ENCODE assay signal across 27 cellular contexts in genomic region chr7:39460486-39460885, GRCh38.
"Had no signal": no experiment of that assay in that cellular context is flagged by ENCODE, and none has a peak within 500 bp of the region (broad histone marks: within the 10 kb centered on the region; RNA-seq: fewer than 3 reads in every experiment).

No MANE protein-coding gene starts in this region.

- H3K27me3 ChIP-seq: brain microvascular endothelial cell had no signal

- H3K36me3 Mint-ChIP-seq: activated naive CD8-positive, alpha-beta T cell had no signal

- H3K36me3 ChIP-seq: brain microvascular endothelial cell, esophagus squamous epithelium, gastroesophageal sphincter had no signal

- DNase-seq: activated CD4-positive, alpha-beta memory T cell treated with anti-CD3 and anti-CD28 coated beads, Interleukin-2, amount 10 ng/mL, durations not matched to agents 7 days and 5 days; activated CD4-positive, alpha-beta T cell treated with anti-CD3 and anti-CD28 coated beads for 1 hour; activated CD4-positive, alpha-beta T cell treated with anti-CD3 and anti-CD28 coated beads for 4 hours; activated CD4-positive, alpha-beta T cell treated with anti-CD3 and anti-CD28 coated beads, Interleukin-2, amount 10 ng/mL, durations not matched to agents 7 days and 5 days; activated CD4-positive, alpha-beta T cell treated with anti-CD3 and anti-CD28 coated beads, Interleukin-2, amount 50 U/mL, for 4 hours; activated effector memory CD4-positive, alpha-beta T cell treated with Interleukin-2 at 50 U/mL for 16 hours; activated gamma-delta T cell treated with Interleukin-2 at 50 U/mL for 16 hours; activated naive CD4-positive, alpha-beta T cell treated with anti-CD3 and anti-CD28 coated beads, Interleukin-2, amount 50 U/mL, for 16 hours; activated naive CD4-positive, alpha-beta T cell treated with Interleukin-2 at 50 U/mL for 16 hours; activated T-cell treated with anti-CD3 and anti-CD28 coated beads, Interleukin-2, amount 50 U/mL, for 4 hours; amniotic stem cell; anterior cingulate cortex; brain microvascular endothelial cell; dorsolateral prefrontal cortex; effector memory CD4-positive, alpha-beta T cell; esophagus squamous epithelium; head of caudate nucleus; T-helper 1 cell; T-helper 17 cell had no signal

- ATAC-seq: activated T-cell treated with anti-CD3 and anti-CD28 coated beads, Interleukin-2, amount 50 U/mL, for 4 hours; activated T-helper 17 cell treated with anti-CD3 and anti-CD28 coated beads, Interleukin-2, amount 50 U/mL, for 72 hours; gastroesophageal sphincter; T-helper 17 cell had no signal

- H3K9me3 ChIP-seq: esophagus squamous epithelium, gastroesophageal sphincter had no signal

- H3K27me3 Mint-ChIP-seq: dendritic cell treated with granulocyte-macrophage colony-stimulating factor and Interleukin-4, amounts not matched to agents 40 ng/mL and 50 ng/mL, for 4 days had no signal

- H3K27ac ChIP-seq: brain microvascular endothelial cell, coronary artery, dorsolateral prefrontal cortex, esophagus squamous epithelium, gastroesophageal sphincter had no signal

- H3K4me1 Mint-ChIP-seq: activated T-helper 17 cell treated with anti-CD3 and anti-CD28 coated beads, Interleukin-2, amount 50 U/mL, for 72 hours had no signal

- FAIRE-seq: astrocyte, bronchial epithelial cell had no signal

- H3K4me3 ChIP-seq: coronary artery, dorsolateral prefrontal cortex, esophagus squamous epithelium, gastroesophageal sphincter had no signal

- H3K4me3 Mint-ChIP-seq: activated CD4-positive, alpha-beta memory T cell treated with anti-CD3 and anti-CD28 coated beads, Interleukin-2, amount 10 ng/mL, durations not matched to agents 7 days and 5 days; activated CD4-positive, alpha-beta T cell treated with anti-CD3 and anti-CD28 coated beads, Interleukin-2, amount 10 ng/mL, durations not matched to agents 7 days and 5 days; activated naive CD8-positive, alpha-beta T cell; activated T-cell treated with anti-CD3 and anti-CD28 coated beads, Interleukin-2, amount 50 U/mL, for 4 hours; activated T-helper 17 cell treated with anti-CD3 and anti-CD28 coated beads, Interleukin-2, amount 50 U/mL, for 72 hours; central memory CD8-positive, alpha-beta T cell; dendritic cell treated with granulocyte-macrophage colony-stimulating factor and Interleukin-4, amounts not matched to agents 40 ng/mL and 50 ng/mL, for 4 days; T-helper 17 cell had no signal

- H3K9me3 Mint-ChIP-seq: activated CD4-positive, alpha-beta memory T cell treated with anti-CD3 and anti-CD28 coated beads, Interleukin-2, amount 10 ng/mL, durations not matched to agents 7 days and 5 days; activated CD4-positive, alpha-beta T cell treated with anti-CD3 and anti-CD28 coated beads, Interleukin-2, amount 10 ng/mL, durations not matched to agents 7 days and 5 days; activated T-cell treated with anti-CD3 and anti-CD28 coated beads, Interleukin-2, amount 50 U/mL, for 4 hours; activated T-helper 17 cell treated with anti-CD3 and anti-CD28 coated beads, Interleukin-2, amount 50 U/mL, for 72 hours; central memory CD8-positive, alpha-beta T cell; dendritic cell treated with granulocyte-macrophage colony-stimulating factor and Interleukin-4, amounts not matched to agents 40 ng/mL and 50 ng/mL, for 4 days had no signal

- H3K27ac Mint-ChIP-seq: activated CD4-positive, alpha-beta memory T cell treated with anti-CD3 and anti-CD28 coated beads, Interleukin-2, amount 10 ng/mL, durations not matched to agents 7 days and 5 days; activated CD4-positive, alpha-beta T cell treated with anti-CD3 and anti-CD28 coated beads, Interleukin-2, amount 10 ng/mL, durations not matched to agents 7 days and 5 days; activated naive CD8-positive, alpha-beta T cell; activated T-helper 17 cell treated with anti-CD3 and anti-CD28 coated beads, Interleukin-2, amount 50 U/mL, for 72 hours; dendritic cell treated with granulocyte-macrophage colony-stimulating factor and Interleukin-4, amounts not matched to agents 40 ng/mL and 50 ng/mL, for 4 days; T-helper 17 cell had no signal
